Comparison of ENCODE assay signal across 1 cellular context in genomic region chr19:18419699-18420460, GRCh38.
A peak's percentile ranks its signal among the peaks of the same experiment; 100 is the strongest.
TF ChIP-seq lines count a peak whose summit lies in the region.

No MANE protein-coding gene starts in this region.

TF ChIP-seq in HepG2, 621 proteins besides CTCF, POLR2A, EP300 and RAD21 (continued from another document):
- TF ChIP-seq, protein P1, sequence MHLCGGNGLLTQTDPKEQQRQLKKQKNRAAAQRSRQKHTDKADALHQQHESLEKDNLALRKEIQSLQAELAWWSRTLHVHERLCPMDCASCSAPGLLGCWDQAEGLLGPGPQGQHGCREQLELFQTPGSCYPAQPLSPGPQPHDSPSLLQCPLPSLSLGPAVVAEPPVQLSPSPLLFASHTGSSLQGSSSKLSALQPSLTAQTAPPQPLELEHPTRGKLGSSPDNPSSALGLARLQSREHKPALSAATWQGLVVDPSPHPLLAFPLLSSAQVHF (CRISPR knock-in tag; IDR thresholded peaks at IDR 0.05) = peak; percentile 43; the same call in 1 of the 2 replicates
- TF ChIP-seq SOX5 (CRISPR knock-in tag; IDR thresholded peaks at IDR 0.05; ENCODE audit: borderline replicate concordance) (no peak), HES4 (CRISPR knock-in tag; IDR thresholded peaks at IDR 0.05; ENCODE audit: borderline replicate concordance) (0 out of 2 replicates have a peak, but pooled peaks have one; percentile 78), TAF1 (CRISPR knock-in tag; IDR thresholded peaks at IDR 0.05) (no peak), KLF11 (CRISPR knock-in tag; IDR thresholded peaks at IDR 0.05) (no peak), HNRNPL (IDR thresholded peaks at IDR 0.05; ENCODE audit: low read depth, low read length) (0 out of 2 replicates have a peak, but pooled peaks have one; percentile 25), RBM39 (IDR thresholded peaks at IDR 0.05; ENCODE audit: low read depth, low read length, poor library complexity, severe bottlenecking) (peak; percentile 48), SMAD3 (CRISPR knock-in tag; IDR thresholded peaks at IDR 0.05) (no peak), ZNF710 (CRISPR knock-in tag; IDR thresholded peaks at IDR 0.05; ENCODE audit: borderline replicate concordance) (peak; percentile 70), SSRP1 (CRISPR knock-in tag; IDR thresholded peaks at IDR 0.05) (no peak), ADNP (CRISPR knock-in tag; IDR thresholded peaks at IDR 0.05) (no peak), SP1 (IDR thresholded peaks at IDR 0.05) (no peak), SP1 (CRISPR knock-in tag; IDR thresholded peaks at IDR 0.05) (no peak; the same call in 1 of the 2 replicates), SRSF4 (IDR thresholded peaks at IDR 0.05; ENCODE audit: low read depth, low read length, poor library complexity, severe bottlenecking) (no peak), ZNF878 (CRISPR knock-in tag; IDR thresholded peaks at IDR 0.05) (no peak), BCL6 (CRISPR knock-in tag; IDR thresholded peaks at IDR 0.05) (no peak), ATF6 (CRISPR knock-in tag; conservative IDR thresholded peaks at IDR 0.05) (no peak), ZNF777 (CRISPR knock-in tag; IDR thresholded peaks at IDR 0.05) (peak; percentile 93), ZNF646 (CRISPR knock-in tag; IDR thresholded peaks at IDR 0.05) (no peak), BRD4 (CRISPR knock-in tag; IDR thresholded peaks at IDR 0.05) (no peak)
- TF ChIP-seq, protein P2, sequence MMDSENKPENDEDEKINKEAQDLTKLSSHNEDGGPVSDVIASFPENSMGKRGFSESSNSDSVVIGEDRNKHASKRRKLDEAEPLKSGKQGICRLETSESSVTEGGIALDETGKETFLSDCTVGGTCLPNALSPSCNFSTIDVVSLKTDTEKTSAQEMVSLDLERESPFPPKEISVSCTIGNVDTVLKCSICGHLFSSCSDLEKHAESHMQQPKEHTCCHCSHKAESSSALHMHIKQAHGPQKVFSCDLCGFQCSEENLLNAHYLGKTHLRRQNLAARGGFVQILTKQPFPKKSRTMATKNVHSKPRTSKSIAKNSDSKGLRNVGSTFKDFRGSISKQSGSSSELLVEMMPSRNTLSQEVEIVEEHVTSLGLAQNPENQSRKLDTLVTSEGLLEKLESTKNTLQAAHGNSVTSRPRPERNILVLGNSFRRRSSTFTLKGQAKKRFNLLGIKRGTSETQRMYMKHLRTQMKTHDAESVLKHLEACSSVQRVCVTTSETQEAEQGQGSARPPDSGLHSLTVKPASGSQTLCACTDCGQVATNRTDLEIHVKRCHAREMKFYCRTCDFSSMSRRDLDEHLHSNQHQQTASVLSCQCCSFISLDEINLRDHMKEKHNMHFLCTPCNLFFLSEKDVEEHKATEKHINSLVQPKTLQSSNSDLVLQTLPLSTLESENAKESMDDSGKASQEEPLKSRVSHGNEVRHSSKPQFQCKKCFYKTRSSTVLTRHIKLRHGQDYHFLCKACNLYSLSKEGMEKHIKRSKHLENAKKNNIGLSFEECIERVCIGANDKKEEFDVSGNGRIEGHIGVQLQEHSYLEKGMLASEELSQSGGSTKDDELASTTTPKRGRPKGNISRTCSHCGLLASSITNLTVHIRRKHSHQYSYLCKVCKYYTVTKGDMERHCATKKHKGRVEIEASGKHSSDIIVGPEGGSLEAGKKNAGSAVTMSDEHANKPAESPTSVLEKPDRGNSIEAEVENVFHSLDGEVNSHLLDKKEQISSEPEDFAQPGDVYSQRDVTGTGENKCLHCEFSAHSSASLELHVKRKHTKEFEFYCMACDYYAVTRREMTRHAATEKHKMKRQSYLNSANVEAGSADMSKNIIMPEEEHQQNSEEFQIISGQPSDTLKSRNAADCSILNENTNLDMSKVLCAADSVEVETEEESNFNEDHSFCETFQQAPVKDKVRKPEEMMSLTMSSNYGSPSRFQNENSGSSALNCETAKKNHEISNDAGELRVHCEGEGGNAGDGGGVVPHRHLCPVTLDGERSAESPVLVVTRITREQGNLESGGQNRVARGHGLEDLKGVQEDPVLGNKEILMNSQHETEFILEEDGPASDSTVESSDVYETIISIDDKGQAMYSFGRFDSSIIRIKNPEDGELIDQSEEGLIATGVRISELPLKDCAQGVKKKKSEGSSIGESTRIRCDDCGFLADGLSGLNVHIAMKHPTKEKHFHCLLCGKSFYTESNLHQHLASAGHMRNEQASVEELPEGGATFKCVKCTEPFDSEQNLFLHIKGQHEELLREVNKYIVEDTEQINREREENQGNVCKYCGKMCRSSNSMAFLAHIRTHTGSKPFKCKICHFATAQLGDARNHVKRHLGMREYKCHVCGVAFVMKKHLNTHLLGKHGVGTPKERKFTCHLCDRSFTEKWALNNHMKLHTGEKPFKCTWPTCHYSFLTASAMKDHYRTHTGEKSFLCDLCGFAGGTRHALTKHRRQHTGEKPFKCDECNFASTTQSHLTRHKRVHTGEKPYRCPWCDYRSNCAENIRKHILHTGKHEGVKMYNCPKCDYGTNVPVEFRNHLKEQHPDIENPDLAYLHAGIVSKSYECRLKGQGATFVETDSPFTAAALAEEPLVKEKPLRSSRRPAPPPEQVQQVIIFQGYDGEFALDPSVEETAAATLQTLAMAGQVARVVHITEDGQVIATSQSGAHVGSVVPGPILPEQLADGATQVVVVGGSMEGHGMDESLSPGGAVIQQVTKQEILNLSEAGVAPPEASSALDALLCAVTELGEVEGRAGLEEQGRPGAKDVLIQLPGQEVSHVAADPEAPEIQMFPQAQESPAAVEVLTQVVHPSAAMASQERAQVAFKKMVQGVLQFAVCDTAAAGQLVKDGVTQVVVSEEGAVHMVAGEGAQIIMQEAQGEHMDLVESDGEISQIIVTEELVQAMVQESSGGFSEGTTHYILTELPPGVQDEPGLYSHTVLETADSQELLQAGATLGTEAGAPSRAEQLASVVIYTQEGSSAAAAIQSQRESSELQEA (CRISPR knock-in tag; IDR thresholded peaks at IDR 0.05; ENCODE audit: not compliant biosample characterization) = no peak
TF ChIP-seq in HepG2: peak in this region for 110.
